ENCODE assay signal across 21 cellular contexts in genomic region chr10:87089746-87090145, GRCh38.
"Had no signal": no experiment of that assay in that cellular context is flagged by ENCODE, and none has a peak within 500 bp of the region (broad histone marks: within the 10 kb centered on the region; RNA-seq: fewer than 3 reads in every experiment).

No MANE protein-coding gene starts in this region.

- H3K9me3 Mint-ChIP-seq: dendritic cell treated with granulocyte-macrophage colony-stimulating factor and Interleukin-4, amounts not matched to agents 40 ng/mL and 50 ng/mL, for 4 days; effector memory CD8-positive, alpha-beta T cell; immature natural killer cell; naive thymus-derived CD8-positive, alpha-beta T cell; stimulated activated memory B cell treated with anti-CD40 and anti-IgM and Interleukin-4, amounts not matched to agents 10 μg/mL and 1 μg/mL and 100 μg/mL, for 72 hours; type B pancreatic cell had no signal

- DNase-seq: activated CD4-positive, alpha-beta T cell treated with anti-CD3 and anti-CD28 coated beads for 48 hours; activated CD8-positive, alpha-beta memory T cell treated with anti-CD3 and anti-CD28 coated beads, Interleukin-2, amount 50 U/mL, for 48 hours; activated CD8-positive, alpha-beta T cell treated with anti-CD3 and anti-CD28 coated beads, Interleukin-2, amount 10 ng/mL, durations not matched to agents 7 days and 5 days; activated naive CD4-positive, alpha-beta T cell treated with anti-CD3 and anti-CD28 coated beads for 36 hours; effector memory CD8-positive, alpha-beta T cell; glutamatergic neuron; immature natural killer cell; left cardiac atrium; mucosa of descending colon; naive thymus-derived CD8-positive, alpha-beta T cell; nucleus accumbens; right cardiac atrium; SW 1271; T1000 had no signal

- H3K27me3 ChIP-seq: suprapubic skin had no signal

- H3K36me3 Mint-ChIP-seq: immature natural killer cell had no signal

- H3K4me3 ChIP-seq: lung, mucosa of descending colon, suprapubic skin had no signal

- ATAC-seq: activated CD8-positive, alpha-beta T cell treated with anti-CD3 and anti-CD28 coated beads, Interleukin-2, amount 10 ng/mL, durations not matched to agents 7 days and 5 days; effector memory CD8-positive, alpha-beta T cell; left cardiac atrium; mucosa of descending colon; naive thymus-derived CD8-positive, alpha-beta T cell; right cardiac atrium; stimulated activated memory B cell treated with anti-CD40 and anti-IgM and Interleukin-4, amounts not matched to agents 10 μg/mL and 1 μg/mL and 100 μg/mL, for 72 hours had no signal

- H3K4me2 ChIP-seq: smooth muscle cell had no signal

- H3K27ac Mint-ChIP-seq: activated CD8-positive, alpha-beta T cell treated with anti-CD3 and anti-CD28 coated beads, Interleukin-2, amount 10 ng/mL, durations not matched to agents 7 days and 5 days; activated naive CD4-positive, alpha-beta T cell treated with anti-CD3 and anti-CD28 coated beads for 36 hours; dendritic cell treated with granulocyte-macrophage colony-stimulating factor and Interleukin-4, amounts not matched to agents 40 ng/mL and 50 ng/mL, for 4 days; effector memory CD8-positive, alpha-beta T cell; progenitor cell of endocrine pancreas; stimulated activated memory B cell treated with anti-CD40 and anti-IgM and Interleukin-4, amounts not matched to agents 10 μg/mL and 1 μg/mL and 100 μg/mL, for 72 hours; type B pancreatic cell had no signal

- H3K9me3 ChIP-seq: mucosa of descending colon, suprapubic skin had no signal

- H3K36me3 ChIP-seq: suprapubic skin had no signal

- H3K4me3 Mint-ChIP-seq: activated CD8-positive, alpha-beta T cell treated with anti-CD3 and anti-CD28 coated beads, Interleukin-2, amount 10 ng/mL, durations not matched to agents 7 days and 5 days; activated naive CD4-positive, alpha-beta T cell treated with anti-CD3 and anti-CD28 coated beads for 36 hours; dendritic cell treated with granulocyte-macrophage colony-stimulating factor and Interleukin-4, amounts not matched to agents 40 ng/mL and 50 ng/mL, for 4 days; immature natural killer cell; stimulated activated memory B cell treated with anti-CD40 and anti-IgM and Interleukin-4, amounts not matched to agents 10 μg/mL and 1 μg/mL and 100 μg/mL, for 72 hours; type B pancreatic cell had no signal

- H3K27me3 Mint-ChIP-seq: dendritic cell treated with granulocyte-macrophage colony-stimulating factor and Interleukin-4, amounts not matched to agents 40 ng/mL and 50 ng/mL, for 4 days; effector memory CD8-positive, alpha-beta T cell; naive thymus-derived CD8-positive, alpha-beta T cell; progenitor cell of endocrine pancreas; stimulated activated memory B cell treated with anti-CD40 and anti-IgM and Interleukin-4, amounts not matched to agents 10 μg/mL and 1 μg/mL and 100 μg/mL, for 72 hours; type B pancreatic cell had no signal
